In the genomic region with DNA sequence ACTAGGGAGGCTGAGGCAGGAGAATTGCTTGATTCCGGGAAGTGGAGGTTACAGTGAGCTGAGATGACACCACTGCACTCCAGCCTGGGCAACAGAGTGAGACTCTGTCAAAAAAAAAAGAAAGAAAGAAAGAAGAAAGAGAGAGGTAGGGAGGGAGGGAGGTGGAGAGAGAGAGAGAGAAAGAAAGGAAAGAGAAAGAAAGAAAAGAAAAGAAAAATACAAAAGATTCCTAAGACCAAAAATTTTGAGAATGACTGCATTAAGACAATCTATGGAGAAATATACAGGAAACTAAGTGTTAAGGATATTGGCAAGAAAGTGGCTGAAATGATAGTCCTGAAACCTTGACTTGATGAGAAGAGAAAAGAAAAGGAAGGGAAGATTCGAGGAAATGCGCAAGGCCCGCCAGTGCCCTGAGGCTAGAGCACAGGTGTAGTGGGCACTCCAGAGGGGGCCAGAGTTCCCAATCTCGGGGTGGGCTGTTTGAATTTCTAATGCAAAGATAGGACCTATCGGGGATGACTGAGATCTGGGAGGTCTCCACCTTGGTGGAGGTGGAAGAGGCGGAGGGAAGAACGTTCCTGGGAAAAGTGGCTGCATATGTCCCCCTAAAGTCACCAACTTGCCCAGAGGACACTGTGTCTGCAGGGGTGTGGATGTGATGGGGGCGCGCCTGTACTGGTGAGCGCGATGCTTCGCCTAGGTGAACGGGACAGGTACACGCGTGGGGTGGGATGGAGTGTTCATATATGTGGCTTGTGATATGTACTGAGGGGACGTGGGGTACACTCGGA, we compare ENCODE assay signal across 11 cellular contexts. TPM values are rescaled to one million over a fixed set of nuclear protein-coding genes. Genes with fewer than 3 reads are reported as not detected.
DNase-seq lines count a peak whose midpoint lies in the region; ATAC-seq and TF ChIP-seq lines count a peak whose summit lies in the region.
"Had no signal": no experiment of that assay in that cellular context is flagged by ENCODE, and none has a peak within 500 bp of the region (broad histone marks: within the 10 kb centered on the region; RNA-seq: fewer than 3 reads in every experiment).

No MANE protein-coding gene starts in this region.

- H3K4me2 ChIP-seq in MM.1S (ENCODE audit: low read depth, low read length): peak overlapping the region; percentile 91

- peaks cover 5% of the 10 kb centered on the region; the same call in 1 of the 2 replicates for H3F3A ChIP-seq in MM.1S (ENCODE audit: insufficient read depth, low read length)

- H3K9me3 ChIP-seq in A673 (ENCODE audit: low read depth, low read length, poor library complexity, severe bottlenecking): no peaks in the 10 kb centered on the region
- no peaks in the 10 kb centered on the region for H3K9me3 ChIP-seq in MM.1S (replicated peaks; ENCODE audit: insufficient read depth, low read length)
- H3K9me3 ChIP-seq in mucosa of rectum (ENCODE audit: control insufficient read depth in 2 of 2, low read length in 2 of 2): no peaks in the 10 kb centered on the region

- no peak overlapping the region for H3K27ac ChIP-seq in A673 (ENCODE audit: low read depth, low read length, poor library complexity, severe bottlenecking)
- peak overlapping the region; percentile 61; the same call in 1 of the 2 replicates for H3K27ac ChIP-seq in MM.1S (ENCODE audit: low read length)
- peak overlapping the region in 1 of 2 donors; percentile 77 for H3K27ac ChIP-seq in mucosa of rectum (ENCODE audit: low read depth in 2 of 2, low read length in 2 of 2)

- H3K4me3 Mint-ChIP-seq in effector memory CD8-positive, alpha-beta T cell: peak overlapping the region; percentile 2 to 6

- intact Hi-C loops in A673 (cut with micrococcal nuclease; ENCODE audit: unreplicated experiment): no loop called here

- no peak for DNase-seq in A673 (ENCODE audit: low spot score)
- DNase-seq in MM.1S: no peak
- DNase-seq in effector memory CD8-positive, alpha-beta T cell: no peak
- DNase-seq in stimulated activated CD4-positive, alpha-beta T cell treated with anti-CD3 and anti-CD28 coated beads, Interleukin-4, amount 100 ng/mL, for 1 hour: no peak
- no peak for DNase-seq in NOMO-1 treated with dmso at 0.1 percent for 144 hours (lab: John Stamatoyannopoulos, UW; ENCODE audit: unreplicated experiment)
- DNase-seq: amniotic stem cell; NK-92 treated with Interleukin-12 subunit alpha and Interleukin-12 subunit beta, amount 100 ng/mL, for 24 hours had no signal

- no peaks in the 10 kb centered on the region for H3K9me3 Mint-ChIP-seq in effector memory CD8-positive, alpha-beta T cell

- H3K4me1 Mint-ChIP-seq in effector memory CD8-positive, alpha-beta T cell (ENCODE audit: low read depth in 2 of 2): peaks cover 5 to 6% of the 10 kb centered on the region in 2 donors

- CTCF ChIA-PET in A673 (lab: Charles Lee): interaction anchor here (1.1 kb wide), 1 partner anchor 134 kb away, joined by 4 read pairs; no protein-coding TSS in a partner anchor

- no peak for TF ChIP-seq POLR2A in GM18505 (IDR thresholded peaks at IDR 0.05; ENCODE audit: borderline replicate concordance, extremely low read depth, insufficient read depth, insufficient read length)

- H3K36me3 Mint-ChIP-seq in effector memory CD8-positive, alpha-beta T cell (ENCODE audit: insufficient read depth): no peaks in the 10 kb centered on the region

- no peak for ATAC-seq in effector memory CD8-positive, alpha-beta T cell (replicated peaks)
- ATAC-seq in GM18505 (IDR thresholded peaks at IDR 0.05; ENCODE audit: unreplicated experiment) (no peak), GM19397 (IDR thresholded peaks at IDR 0.05; ENCODE audit: unreplicated experiment) (no peak)

- peaks cover 22% of the 10 kb centered on the region for H3K27me3 ChIP-seq in A673 (replicated peaks; ENCODE audit: insufficient read depth, low read depth, low read length, poor library complexity)
- no peaks in the 10 kb centered on the region for H3K27me3 ChIP-seq in MM.1S (replicated peaks; ENCODE audit: insufficient read depth, low read length)
- peaks cover 4 to 13% of the 10 kb centered on the region in 2 donors for H3K27me3 ChIP-seq in mucosa of rectum (ENCODE audit: control insufficient read depth in 2 of 2, insufficient read depth in 2 of 2, low read length in 2 of 2)

- POLR2A ChIA-PET in A673 (lab: Charles Lee; ENCODE audit: low non-redundant PET): no interaction called here

- no peaks in the 10 kb centered on the region for H4K20me1 ChIP-seq in MM.1S (ENCODE audit: insufficient read depth, low read length)

- peak overlapping the region; percentile 82 for H3K9ac ChIP-seq in MM.1S (ENCODE audit: low read length)
- peak overlapping the region in 1 of 2 donors; percentile 85 for H3K9ac ChIP-seq in mucosa of rectum (ENCODE audit: low read depth in 1 of 2, low read length in 2 of 2)

- no peak for TF ChIP-seq CTCF in A673 (conservative IDR thresholded peaks at IDR 0.05; ENCODE audit: low read depth, low read length)
- no peak for TF ChIP-seq CTCF in MM.1S (IDR thresholded peaks at IDR 0.05; ENCODE audit: low read length)

- H3K27ac Mint-ChIP-seq in effector memory CD8-positive, alpha-beta T cell: no peak overlapping the region

- H3K4me3 ChIP-seq in A673 (ENCODE audit: low read depth, low read length, poor library complexity, severe bottlenecking): peak overlapping the region; percentile 52
- H3K4me3 ChIP-seq in MM.1S (ENCODE audit: low read length): peak overlapping the region; percentile 78
- H3K4me3 ChIP-seq in mucosa of rectum (ENCODE audit: low read length in 2 of 2): peak overlapping the region; percentile 68 to 79

- peak overlapping the region; percentile 73; the same call in 1 of the 2 replicates for H2AFZ ChIP-seq in MM.1S (ENCODE audit: low read length)

- H3K9me2 ChIP-seq in MM.1S (replicated peaks; ENCODE audit: insufficient read depth, low read length): no peaks in the 10 kb centered on the region

- BruUV-seq in A673 (replicated peaks; lab: Mats Ljungman, UMichigan): no TSS peak

- H3K4me1 ChIP-seq in A673 (ENCODE audit: insufficient read depth, low read length, poor library complexity, severe bottlenecking) (peaks cover 4% of the 10 kb centered on the region), MM.1S (ENCODE audit: low read length) (peaks cover 24% of the 10 kb centered on the region), mucosa of rectum (ENCODE audit: control insufficient read depth in 2 of 2, insufficient read depth in 2 of 2, low read length in 2 of 2) (peaks cover 0 to 19% of the 10 kb centered on the region in 2 donors)

- H3K27me3 Mint-ChIP-seq in effector memory CD8-positive, alpha-beta T cell: peaks cover 25 to 54% of the 10 kb centered on the region in 2 donors

- peaks cover 41% of the 10 kb centered on the region for H3K79me2 ChIP-seq in MM.1S (ENCODE audit: low read length)

- no peaks in the 10 kb centered on the region for H3K36me3 ChIP-seq in A673 (ENCODE audit: insufficient read depth, low read length, poor library complexity, severe bottlenecking)
- H3K36me3 ChIP-seq in MM.1S (replicated peaks; ENCODE audit: insufficient read depth, low read length): no peaks in the 10 kb centered on the region
- H3K36me3 ChIP-seq in mucosa of rectum (ENCODE audit: control insufficient read depth in 2 of 2, insufficient read depth in 2 of 2, low read length in 2 of 2): peaks cover 0 to 3% of the 10 kb centered on the region in 2 donors

RNA-seq across cellular contexts. Expression of a gene that starts 0.7 kb away (rescaled TPM):
- total RNA-seq in A673 (2021): 1.5 and 2.5 TPM in 2 replicates
- total RNA-seq: T-helper 2 cell treated with Interferon-gamma antibody and Interleukin-4, amounts not matched to agents 100 ng/mL and 5 ng/mL, for 36 hours had no signal
